Comparison of ENCODE assay signal across 9 cellular contexts in genomic region chr14:52220924-52221802, GRCh38. TPM values are rescaled to one million over a fixed set of nuclear protein-coding genes. Genes with fewer than 3 reads are reported as not detected.
DNase-seq lines count a peak whose midpoint lies in the region; ATAC-seq and TF ChIP-seq lines count a peak whose summit lies in the region.
"Had no signal": no experiment of that assay in that cellular context is flagged by ENCODE, and none has a peak within 500 bp of the region (broad histone marks: within the 10 kb centered on the region; RNA-seq: fewer than 3 reads in every experiment).

No MANE protein-coding gene starts in this region.

- H3K27me3 ChIP-seq in SU-DHL-6 (ENCODE audit: low read length) (no peaks in the 10 kb centered on the region), foreskin keratinocyte (peaks cover 7% of the 10 kb centered on the region)

- no peaks in the 10 kb centered on the region for H3K79me2 ChIP-seq in SU-DHL-6 (ENCODE audit: insufficient read depth, low read length)

- H3K9me3 ChIP-seq in SU-DHL-6 (ENCODE audit: insufficient read depth, low read length), result no peaks in the 10 kb centered on the region

- H3K9me2 ChIP-seq in SU-DHL-6 (replicated peaks; ENCODE audit: insufficient read depth, low read length), result no peaks in the 10 kb centered on the region

- peaks cover 18% of the 10 kb centered on the region for H3K4me1 Mint-ChIP-seq in activated T-cell treated with anti-CD3 and anti-CD28 coated beads, Interleukin-2, amount 50 U/mL, for 24 hours (ENCODE audit: low read depth)
- H3K4me1 Mint-ChIP-seq in stimulated activated naive B cell treated with anti-CD40 and anti-IgM and Interleukin-4, amounts not matched to agents 10 μg/mL and 1 μg/mL and 100 μg/mL, for 72 hours, result peaks cover 11 to 24% of the 10 kb centered on the region in 2 donors

- H3K4me2 ChIP-seq in SU-DHL-6 (ENCODE audit: low read depth, low read length, poor library complexity, severe bottlenecking), result peak overlapping the region; percentile 5

- H3K4me1 ChIP-seq in foreskin keratinocyte, result no peaks in the 10 kb centered on the region

- no peak overlapping the region for H3K4me3 ChIP-seq in SU-DHL-6 (ENCODE audit: insufficient read depth, low read length, poor library complexity, severe bottlenecking)

- H3K27ac ChIP-seq in SU-DHL-6 (ENCODE audit: low read depth, low read length) (no peak overlapping the region), foreskin keratinocyte (no peak overlapping the region)

- H3K27me3 Mint-ChIP-seq in activated T-cell treated with anti-CD3 and anti-CD28 coated beads, Interleukin-2, amount 50 U/mL, for 24 hours, result no peaks in the 10 kb centered on the region
- H3K27me3 Mint-ChIP-seq in stimulated activated naive B cell treated with anti-CD40 and anti-IgM and Interleukin-4, amounts not matched to agents 10 μg/mL and 1 μg/mL and 100 μg/mL, for 72 hours, result no peaks in the 10 kb centered on the region

- peak overlapping the region; percentile 64 for H3K27ac Mint-ChIP-seq in activated T-cell treated with anti-CD3 and anti-CD28 coated beads, Interleukin-2, amount 50 U/mL, for 24 hours
- no peak overlapping the region for H3K27ac Mint-ChIP-seq in stimulated activated naive B cell treated with anti-CD40 and anti-IgM and Interleukin-4, amounts not matched to agents 10 μg/mL and 1 μg/mL and 100 μg/mL, for 72 hours

- H3K9ac ChIP-seq in SU-DHL-6 (ENCODE audit: low read length), result no peak overlapping the region

- no peaks in the 10 kb centered on the region for H3F3A ChIP-seq in SU-DHL-6 (ENCODE audit: insufficient read depth)

- peak overlapping the region; percentile 67 for H3K4me3 Mint-ChIP-seq in activated T-cell treated with anti-CD3 and anti-CD28 coated beads, Interleukin-2, amount 50 U/mL, for 24 hours
- H3K4me3 Mint-ChIP-seq in stimulated activated naive B cell treated with anti-CD40 and anti-IgM and Interleukin-4, amounts not matched to agents 10 μg/mL and 1 μg/mL and 100 μg/mL, for 72 hours, result peak overlapping the region; percentile 75 to 79

- peak; percentile 32 for DNase-seq in activated T-cell treated with anti-CD3 and anti-CD28 coated beads, Interleukin-2, amount 50 U/mL, for 24 hours
- DNase-seq in activated T-cell treated with anti-CD3 and anti-CD28 coated beads for 4 hours (no peak), fibroblast of peridontal ligament (ENCODE audit: extremely low read depth) (peak; percentile 20), foreskin keratinocyte (no peak), A172 (ENCODE audit: low spot score) (no peak)
- no peak for DNase-seq in stimulated activated naive B cell treated with anti-CD40 and anti-IgM and Interleukin-4, amounts not matched to agents 10 μg/mL and 1 μg/mL and 100 μg/mL, for 72 hours
- DNase-seq: amygdala had no signal

- H4K20me1 ChIP-seq in SU-DHL-6 (ENCODE audit: low read depth, low read length), result no peaks in the 10 kb centered on the region

- H3K9me3 Mint-ChIP-seq in activated T-cell treated with anti-CD3 and anti-CD28 coated beads, Interleukin-2, amount 50 U/mL, for 24 hours, result no peaks in the 10 kb centered on the region
- no peaks in the 10 kb centered on the region for H3K9me3 Mint-ChIP-seq in stimulated activated naive B cell treated with anti-CD40 and anti-IgM and Interleukin-4, amounts not matched to agents 10 μg/mL and 1 μg/mL and 100 μg/mL, for 72 hours

- ATAC-seq in stimulated activated naive B cell treated with anti-CD40 and anti-IgM and Interleukin-4, amounts not matched to agents 10 μg/mL and 1 μg/mL and 100 μg/mL, for 72 hours (replicated peaks), result peak; percentile 49 to 63
- ATAC-seq in foreskin keratinocyte (no peak), GM18858 (IDR thresholded peaks at IDR 0.05; ENCODE audit: unreplicated experiment) (no peak)

- no peaks in the 10 kb centered on the region for H3K36me3 Mint-ChIP-seq in activated T-cell treated with anti-CD3 and anti-CD28 coated beads, Interleukin-2, amount 50 U/mL, for 24 hours (ENCODE audit: low read depth)
- no peaks in the 10 kb centered on the region for H3K36me3 Mint-ChIP-seq in stimulated activated naive B cell treated with anti-CD40 and anti-IgM and Interleukin-4, amounts not matched to agents 10 μg/mL and 1 μg/mL and 100 μg/mL, for 72 hours

- H3K36me3 ChIP-seq in SU-DHL-6 (ENCODE audit: low read length), result no peaks in the 10 kb centered on the region

- no peak overlapping the region for H2AFZ ChIP-seq in SU-DHL-6 (ENCODE audit: low read depth, low read length, severe bottlenecking)

- TF ChIP-seq CTCF in SU-DHL-6 (IDR thresholded peaks at IDR 0.05; ENCODE audit: insufficient read depth, low read length, poor library complexity, severe bottlenecking) (no peak), foreskin keratinocyte (conservative IDR thresholded peaks at IDR 0.05) (no peak)

RNA-seq across cellular contexts. Expression of gene PTGDR, which starts 46.3 kb away (rescaled TPM):
- total RNA-seq in foreskin keratinocyte, result not detected in 2 replicates
- not detected in 2 replicates for polyA plus RNA-seq in foreskin keratinocyte
- total RNA-seq in A172 (2014; rRNA removed; shearing (Covaris generic)), result not detected in 2 replicates

Comparison
In these comparisons a context has a peak if more than half of its experiments do, and no peak if none do; other contexts are left out.
1. DNase-seq: peak in activated T-cell treated with anti-CD3 and anti-CD28 coated beads, Interleukin-2, amount 50 U/mL, for 24 hours (single experiment) and fibroblast of peridontal ligament (single experiment); none in activated T-cell treated with anti-CD3 and anti-CD28 coated beads for 4 hours (single experiment), stimulated activated naive B cell treated with anti-CD40 and anti-IgM and Interleukin-4, amounts not matched to agents 10 μg/mL and 1 μg/mL and 100 μg/mL, for 72 hours (single experiment), foreskin keratinocyte (0 of 2) and A172 (single experiment).
2. ATAC-seq: peak in stimulated activated naive B cell treated with anti-CD40 and anti-IgM and Interleukin-4, amounts not matched to agents 10 μg/mL and 1 μg/mL and 100 μg/mL, for 72 hours (2 of 2); none in foreskin keratinocyte (single experiment) and GM18858 (single experiment).